In the genomic region with DNA sequence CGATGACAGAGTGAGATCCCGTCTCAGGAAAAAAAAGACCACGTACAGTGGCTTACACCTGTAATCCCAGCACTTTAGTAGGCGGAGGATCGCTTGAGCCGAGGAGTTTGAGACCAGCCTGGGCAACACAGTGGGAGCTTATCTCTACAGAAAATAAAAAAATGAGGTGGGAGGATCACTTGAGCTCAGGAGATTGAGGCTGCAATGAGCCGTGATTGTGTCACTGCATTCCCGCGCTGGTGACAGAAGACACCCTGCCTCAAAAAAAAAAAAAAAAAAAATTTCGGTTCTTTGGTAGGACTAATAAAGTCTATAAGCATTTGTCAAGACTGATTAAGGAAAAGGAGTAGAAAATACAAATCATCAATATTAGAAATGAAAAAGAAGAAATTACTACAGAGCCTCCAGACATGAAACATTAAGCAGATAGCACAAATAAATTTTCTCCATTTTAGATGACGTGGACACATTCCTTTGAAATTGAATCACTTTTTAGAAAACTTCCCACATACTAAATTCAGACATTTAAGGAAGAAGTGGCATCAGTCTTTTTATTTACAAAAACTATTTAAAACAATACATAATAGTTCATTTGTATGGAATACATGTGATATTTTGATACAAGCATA, we compare ENCODE assay signal across 17 cellular contexts. TPM values are rescaled to one million over a fixed set of nuclear protein-coding genes. Genes with fewer than 3 reads are reported as not detected.
DNase-seq lines count a peak whose midpoint lies in the region; ATAC-seq, FAIRE-seq and TF ChIP-seq lines count a peak whose summit lies in the region.
"Had no signal": no experiment of that assay in that cellular context is flagged by ENCODE, and none has a peak within 500 bp of the region (broad histone marks: within the 10 kb centered on the region; RNA-seq: fewer than 3 reads in every experiment).

No MANE protein-coding gene starts in this region.

- H3K27ac ChIP-seq in SK-N-SH (ENCODE audit: low read depth in 2 of 2, low read length in 1 of 2), result peak overlapping the region in 1 of 2 experiments; percentile 73; a peak in 2 of 4 replicates
- H3K27ac ChIP-seq in pancreas, result no peak overlapping the region
- H3K27ac ChIP-seq in MM.1S (ENCODE audit: low read length), result no peak overlapping the region
- H3K27ac ChIP-seq: psoas muscle, SK-N-MC, transverse colon had no signal

- peak; percentile 32 for FAIRE-seq in pancreas (lab: Jason Lieb, UNC)

- H3K4me1 ChIP-seq in SK-N-SH (ENCODE audit: control insufficient read depth in 1 of 2, insufficient read depth in 2 of 2, low read depth in 1 of 2, low read length in 1 of 2) (peaks cover 0 to 11% of the 10 kb centered on the region in 2 experiments; a peak in 1 of 4 replicates), pancreas (no peaks in the 10 kb centered on the region), MM.1S (ENCODE audit: low read length) (no peaks in the 10 kb centered on the region)
- H3K4me1 ChIP-seq: psoas muscle had no signal

- H3K9me2 ChIP-seq in SK-N-SH, result no peaks in the 10 kb centered on the region
- H3K9me2 ChIP-seq in MM.1S (replicated peaks; ENCODE audit: insufficient read depth, low read length), result no peaks in the 10 kb centered on the region

- 0 out of 2 replicates have a peak overlapping the region, but pooled peaks have one; percentile 10 for H3K4me2 ChIP-seq in SK-N-SH
- no peak overlapping the region for H3K4me2 ChIP-seq in MM.1S (ENCODE audit: low read depth, low read length)

- H3K9me3 ChIP-seq in SK-N-SH (no peaks in the 10 kb centered on the region), pancreas (no peaks in the 10 kb centered on the region), MM.1S (replicated peaks; ENCODE audit: insufficient read depth, low read length) (no peaks in the 10 kb centered on the region)
- H3K9me3 ChIP-seq: psoas muscle, transverse colon had no signal

- intact Hi-C loops in pancreas (cut with DNase I), result no loop called here

- ATAC-seq in pancreas, result peak in 1 of 4 donors; percentile 15
- ATAC-seq in GM19395 (IDR thresholded peaks at IDR 0.05; ENCODE audit: unreplicated experiment), result no peak
- ATAC-seq in activated T-helper 17 cell treated with anti-CD3 and anti-CD28 coated beads, Interleukin-2, amount 50 U/mL, for 72 hours (replicated peaks), result no peak

- H3K27me3 Mint-ChIP-seq in activated T-helper 17 cell treated with anti-CD3 and anti-CD28 coated beads, Interleukin-2, amount 50 U/mL, for 72 hours, result no peaks in the 10 kb centered on the region

- POLR2A ChIA-PET in SK-N-SH (lab: Yijun Ruan, JAX), result no interaction called here

- peaks cover 6% of the 10 kb centered on the region for H3K4me1 Mint-ChIP-seq in activated T-helper 17 cell treated with anti-CD3 and anti-CD28 coated beads, Interleukin-2, amount 50 U/mL, for 72 hours

- no peaks in the 10 kb centered on the region for H3K9me3 Mint-ChIP-seq in activated T-helper 17 cell treated with anti-CD3 and anti-CD28 coated beads, Interleukin-2, amount 50 U/mL, for 72 hours

- H3K79me2 ChIP-seq in SK-N-SH (ENCODE audit: insufficient read depth), result peaks cover 28% of the 10 kb centered on the region
- no peaks in the 10 kb centered on the region for H3K79me2 ChIP-seq in MM.1S (ENCODE audit: low read length)

- no peak overlapping the region for H3K9ac ChIP-seq in SK-N-SH
- H3K9ac ChIP-seq in MM.1S (ENCODE audit: low read length), result no peak overlapping the region

- CTCF ChIA-PET in SK-N-SH (lab: Yijun Ruan, JAX), result interaction anchor here (1.0 to 1.5 kb wide), 3 partner anchors 12 to 20 kb away, joined by 3 to 5 read pairs (median 4); no protein-coding TSS in a partner anchor

- H3F3A ChIP-seq in SK-N-SH (replicated peaks; ENCODE audit: insufficient read depth) (peaks cover 30% of the 10 kb centered on the region), MM.1S (ENCODE audit: insufficient read depth, low read length) (no peaks in the 10 kb centered on the region)

- H2AFZ ChIP-seq in SK-N-SH (ENCODE audit: low read depth) (no peak overlapping the region), MM.1S (ENCODE audit: low read length) (no peak overlapping the region)

- H3K4me3 ChIP-seq in SK-N-SH (ENCODE audit: low read depth in 2 of 2, low read length in 1 of 2) (no peak overlapping the region), pancreas (no peak overlapping the region), MM.1S (ENCODE audit: low read length) (no peak overlapping the region)
- H3K4me3 ChIP-seq: psoas muscle, SK-N-MC, transverse colon had no signal

- peaks cover 93% of the 10 kb centered on the region for H3K36me3 Mint-ChIP-seq in activated T-helper 17 cell treated with anti-CD3 and anti-CD28 coated beads, Interleukin-2, amount 50 U/mL, for 72 hours (ENCODE audit: low read depth)

- H3K27ac Mint-ChIP-seq in activated T-helper 17 cell treated with anti-CD3 and anti-CD28 coated beads, Interleukin-2, amount 50 U/mL, for 72 hours, result no peak overlapping the region

- H4K20me1 ChIP-seq in SK-N-SH (ENCODE audit: insufficient read depth) (no peaks in the 10 kb centered on the region), MM.1S (ENCODE audit: insufficient read depth, low read length) (no peaks in the 10 kb centered on the region)

- H3K36me3 ChIP-seq in SK-N-SH (replicated peaks in 1 of 2; ENCODE audit: control insufficient read depth in 1 of 2, insufficient read depth in 2 of 2, low read length in 1 of 2) (peaks cover 38 to 62% of the 10 kb centered on the region in 2 experiments), pancreas (peaks cover 0 to 48% (median 3%) of the 10 kb centered on the region in 3 donors), MM.1S (replicated peaks; ENCODE audit: insufficient read depth, low read length) (no peaks in the 10 kb centered on the region; the same call in 1 of the 2 replicates)

- no peak for TF ChIP-seq EP300 in SK-N-SH (IDR thresholded peaks at IDR 0.05; ENCODE audit: borderline replicate concordance in 1 of 2, low read depth in 1 of 2, low read length in 1 of 2)

- TF ChIP-seq CTCF in SK-N-SH (IDR thresholded peaks at IDR 0.05) (no peak), pancreas (IDR thresholded peaks at IDR 0.05) (no peak), MM.1S (IDR thresholded peaks at IDR 0.05; ENCODE audit: low read length) (no peak)

- WGBS in SK-N-SH (ENCODE audit: low lambda C conversion rate), result 85% methylated on average over 11 of the region's 11 CpGs
- WGBS in pancreas, 2 donors, result 88 to 93% methylated on average over 11 of the region's 11 CpGs

- DNase-seq in Daoy (ENCODE audit: low read depth) (peak; percentile 39), SK-N-SH (no peak), fibroblast of peridontal ligament (ENCODE audit: extremely low read depth) (peak; percentile 71), pancreas (no peak), MM.1S (no peak), NCI-H345 (lab: John Stamatoyannopoulos, UW) (no peak)
- DNase-seq: activated gamma-delta T cell treated with Interleukin-2 at 50 U/mL for 16 hours; effector memory CD4-positive, alpha-beta T cell; MV-4-11; NCI-H2171 treated with DMSO at 0.1 percent for 48 hours; psoas muscle; stimulated activated CD4-positive, alpha-beta T cell treated with anti-CD3 and anti-CD28 coated beads, Interleukin-1b, Interleukin-23, amount 100 ng/mL, for 48 hours; stimulated activated CD8-positive, alpha-beta memory T cell treated with anti-CD3 and anti-CD28 coated beads, Interleukin-4, amount 100 ng/mL, for 48 hours; transverse colon had no signal

- no peak for TF ChIP-seq RAD21 in SK-N-SH (IDR thresholded peaks at IDR 0.05; ENCODE audit: low read length)

- H3K4me3 Mint-ChIP-seq in activated T-helper 17 cell treated with anti-CD3 and anti-CD28 coated beads, Interleukin-2, amount 50 U/mL, for 72 hours, result no peak overlapping the region

- H3K27me3 ChIP-seq in SK-N-SH (ENCODE audit: insufficient read depth) (no peaks in the 10 kb centered on the region), pancreas (no peaks in the 10 kb centered on the region), MM.1S (replicated peaks; ENCODE audit: insufficient read depth, low read length) (no peaks in the 10 kb centered on the region)
- H3K27me3 ChIP-seq: transverse colon had no signal

TF ChIP-seq in SK-N-SH, 30 proteins besides CTCF, POLR2A, EP300 and RAD21 (continues in another document):
- TF ChIP-seq ELF1 (IDR thresholded peaks at IDR 0.05) (no peak), FOXM1 (IDR thresholded peaks at IDR 0.05; ENCODE audit: low read depth) (no peak), RCOR1 (IDR thresholded peaks at IDR 0.05; ENCODE audit: low read length) (no peak), GABPA (IDR thresholded peaks at IDR 0.05; ENCODE audit: low read depth) (no peak), NRF1 (IDR thresholded peaks at IDR 0.05; ENCODE audit: low read depth, low read length) (no peak), NFIC (IDR thresholded peaks at IDR 0.05; ENCODE audit: borderline replicate concordance) (no peak), MXI1 (IDR thresholded peaks at IDR 0.05; ENCODE audit: low read depth, low read length) (no peak), SMC3 (IDR thresholded peaks at IDR 0.05; ENCODE audit: low read depth, low read length) (no peak), JUND (IDR thresholded peaks at IDR 0.05) (peak; percentile 35), MEF2A (IDR thresholded peaks at IDR 0.05; ENCODE audit: borderline replicate concordance, low read depth) (no peak), TAF1 (IDR thresholded peaks at IDR 0.05; ENCODE audit: borderline replicate concordance, low read depth, low read length) (no peak), RXRA (IDR thresholded peaks at IDR 0.05; ENCODE audit: borderline replicate concordance, low read depth) (no peak)
- TF ChIP-seq, protein P1, sequence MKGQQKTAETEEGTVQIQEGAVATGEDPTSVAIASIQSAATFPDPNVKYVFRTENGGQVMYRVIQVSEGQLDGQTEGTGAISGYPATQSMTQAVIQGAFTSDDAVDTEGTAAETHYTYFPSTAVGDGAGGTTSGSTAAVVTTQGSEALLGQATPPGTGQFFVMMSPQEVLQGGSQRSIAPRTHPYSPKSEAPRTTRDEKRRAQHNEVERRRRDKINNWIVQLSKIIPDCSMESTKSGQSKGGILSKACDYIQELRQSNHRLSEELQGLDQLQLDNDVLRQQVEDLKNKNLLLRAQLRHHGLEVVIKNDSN (IDR thresholded peaks at IDR 0.05; ENCODE audit: borderline replicate concordance, low read depth), result no peak

RNA-seq across cellular contexts. Expression of a gene that starts 30.4 kb away (rescaled TPM):
- total RNA-seq in Daoy (2014; rRNA removed; shearing (Covaris generic)), result 28.6 and 40.9 TPM in 2 replicates
- polyA plus RNA-seq in SK-N-SH (2012; rRNA removed) (8.2 and 10.7 TPM in 2 replicates), pancreas (10 to 100 TPM in 1 of 2 donors, 1 to 10 TPM in 1; 8.1 to 10.2 TPM)
- 11.2 and 13.3 TPM in 2 replicates for polyA plus RNA-seq in SK-N-SH (2012; cell fraction: cytosol; rRNA removed)
- 8.4 and 19.6 TPM in 2 replicates for polyA plus RNA-seq in SK-N-SH (2012; cell fraction: nucleus; rRNA removed)
- 10 to 100 TPM in 5 of 6 donors, 1 to 10 TPM in 1; 8.4 to 19.8 (median 10.9) TPM for total RNA-seq in pancreas
- 10 to 100 TPM; 29.5 to 52.4 TPM for total RNA-seq in activated T-helper 17 cell treated with anti-CD3 and anti-CD28 coated beads, Interleukin-2, amount 50 U/mL, for 72 hours

RNA-seq across cellular contexts. Expression of a gene that starts 34.8 kb away (rescaled TPM):
- 11.1 and 14.9 TPM in 2 replicates for total RNA-seq in Daoy (2014; rRNA removed; shearing (Covaris generic))
- polyA plus RNA-seq in SK-N-SH (2012; rRNA removed) (5.6 and 6.8 TPM in 2 replicates), pancreas (1 to 10 TPM; 2.2 to 4.6 TPM)
- polyA plus RNA-seq in SK-N-SH (2012; cell fraction: cytosol; rRNA removed), result 6.0 and 6.2 TPM in 2 replicates
- 4.0 and 5.1 TPM in 2 replicates for polyA plus RNA-seq in SK-N-SH (2012; cell fraction: nucleus; rRNA removed)
- total RNA-seq in pancreas, result 1 to 10 TPM; 1.5 to 3.3 (median 3.1) TPM
- total RNA-seq in activated T-helper 17 cell treated with anti-CD3 and anti-CD28 coated beads, Interleukin-2, amount 50 U/mL, for 72 hours, result 10 to 100 TPM; 23.3 to 30.3 TPM

Comparison
In these comparisons a context has a peak if more than half of its experiments do, and no peak if none do; other contexts are left out.
1. DNase-seq: peak in Daoy (single experiment) and fibroblast of peridontal ligament (single experiment); none in SK-N-SH (single experiment), pancreas (0 of 6), MM.1S (single experiment) and NCI-H345 (single experiment).